Comparison of ENCODE assay signal across 17 cellular contexts in the genomic region with DNA sequence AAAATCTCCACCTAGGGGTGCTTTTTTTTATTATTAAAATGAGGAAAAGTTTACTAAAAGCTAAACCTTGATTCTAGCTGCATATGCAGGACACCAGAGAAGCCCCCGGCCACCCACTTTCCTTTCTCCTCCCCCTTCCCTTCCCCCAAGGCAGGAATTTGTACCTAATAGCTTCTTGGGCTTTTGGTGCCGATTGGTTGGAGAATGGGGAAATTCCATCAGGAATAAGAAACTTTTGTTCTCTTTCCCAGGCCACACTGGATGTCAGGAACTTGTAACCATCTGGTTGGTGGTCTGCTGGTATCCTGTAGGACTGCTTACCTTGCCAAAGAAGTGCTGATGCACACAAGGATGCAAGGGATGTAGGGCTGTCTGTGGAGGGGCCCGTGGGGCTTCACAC. TPM values are rescaled to one million over a fixed set of nuclear protein-coding genes. Genes with fewer than 3 reads are reported as not detected.
DNase-seq lines count a peak whose midpoint lies in the region; ATAC-seq, FAIRE-seq and TF ChIP-seq lines count a peak whose summit lies in the region.
"Had no signal": no experiment of that assay in that cellular context is flagged by ENCODE, and none has a peak within 500 bp of the region (broad histone marks: within the 10 kb centered on the region; RNA-seq: fewer than 3 reads in every experiment).

No MANE protein-coding gene starts in this region.

- no peaks in the 10 kb centered on the region for H3K27me3 ChIP-seq in HUES64 (ENCODE audit: insufficient read depth, low read length)
- H3K27me3 ChIP-seq in endothelial cell of umbilical vein (ENCODE audit: control insufficient read depth in 2 of 2, insufficient read depth in 2 of 2, low read length in 2 of 2): no peaks in the 10 kb centered on the region
- H3K27me3 ChIP-seq in mesenchymal stem cell (ENCODE audit: control insufficient read depth in 1 of 2, insufficient read depth in 1 of 2, low read length in 2 of 2): no peaks in the 10 kb centered on the region
- H3K27me3 ChIP-seq in trophoblast cell (ENCODE audit: insufficient read depth, low read length): no peaks in the 10 kb centered on the region
- H3K27me3 ChIP-seq in psoas muscle (ENCODE audit: insufficient read depth in 3 of 3, low read length in 2 of 3): no peaks in the 10 kb centered on the region
- H3K27me3 ChIP-seq: BLaER1 treated with 17β-estradiol and CSF1 and Interleukin-3, amounts not matched to agents 10 nM and 100 nM had no signal

- H4K8ac ChIP-seq in mesenchymal stem cell (ENCODE audit: low read length) (peak overlapping the region; percentile 45), trophoblast cell (ENCODE audit: low read depth, low read length) (peak overlapping the region; percentile 76)

- H3K27ac ChIP-seq in HUES64 (ENCODE audit: low read depth, low read length) (peak overlapping the region; percentile 15; the same call in 1 of the 2 replicates), endothelial cell of umbilical vein (ENCODE audit: insufficient read depth, low read depth, low read length) (peak overlapping the region; percentile 62), mesenchymal stem cell (ENCODE audit: low read length, poor library complexity, severe bottlenecking) (no peak overlapping the region), trophoblast cell (ENCODE audit: low read depth, low read length) (peak overlapping the region; percentile 44), psoas muscle (no peak overlapping the region), caudate nucleus (ENCODE audit: low read depth, low read length) (no peak overlapping the region)
- H3K27ac ChIP-seq: BLaER1 treated with 17β-estradiol and CSF1 and Interleukin-3, amounts not matched to agents 10 nM and 100 nM had no signal

- H2AK5ac ChIP-seq in mesenchymal stem cell (ENCODE audit: low read length, severe bottlenecking) (peak overlapping the region; percentile 32), trophoblast cell (ENCODE audit: low read length) (peak overlapping the region; percentile 76)

- no peak overlapping the region for H4K91ac ChIP-seq in mesenchymal stem cell (ENCODE audit: low read length)
- H4K91ac ChIP-seq in trophoblast cell (ENCODE audit: low read depth, low read length): peak overlapping the region; percentile 70

- H3K4ac ChIP-seq in mesenchymal stem cell (ENCODE audit: low read depth in 1 of 2, low read length in 2 of 2) (peak overlapping the region in 1 of 2 experiments; percentile 57), trophoblast cell (ENCODE audit: low read depth, low read length) (peak overlapping the region; percentile 19)

- no peaks in the 10 kb centered on the region for H3K9me1 ChIP-seq in endothelial cell of umbilical vein (replicated peaks; ENCODE audit: control insufficient read depth, extremely low read depth, insufficient read depth, low read length)

- WGBS in HUES64: 78% methylated on average over 3 of the region's 3 CpGs
- WGBS in mesenchymal stem cell: 69% methylated on average over 2 of the region's 3 CpGs
- WGBS in trophoblast cell (ENCODE audit: extremely low coverage, insufficient coverage, insufficient read length): no CpG with 5 or more reads among the region's 3 CpGs
- WGBS in psoas muscle, 3 donors: 42 to 53% (median 46%) methylated on average over 3 of the region's 3 CpGs

- H3K9ac ChIP-seq in HUES64 (ENCODE audit: low read depth, low read length): no peak overlapping the region
- no peak overlapping the region for H3K9ac ChIP-seq in endothelial cell of umbilical vein (replicated peaks; ENCODE audit: extremely low read depth, insufficient read depth, low read length)
- H3K9ac ChIP-seq in mesenchymal stem cell (ENCODE audit: low read length): no peak overlapping the region
- no peak overlapping the region for H3K9ac ChIP-seq in trophoblast cell (ENCODE audit: low read length)
- H3K9ac ChIP-seq: BLaER1 treated with 17β-estradiol and CSF1 and Interleukin-3, amounts not matched to agents 10 nM and 100 nM had no signal

- TF ChIP-seq CTCF in endothelial cell of umbilical vein (IDR thresholded peaks at IDR 0.05; ENCODE audit: extremely low read depth in 1 of 2, insufficient read depth in 1 of 2, low read depth in 1 of 2, low read length in 2 of 2) (no peak), psoas muscle (IDR thresholded peaks at IDR 0.05) (no peak)

- H3K4me3 Mint-ChIP-seq in activated CD4-positive, alpha-beta T cell treated with anti-CD3 and anti-CD28 coated beads for 36 hours: no peak overlapping the region
- H3K4me3 Mint-ChIP-seq: CD4-positive, CD25-positive, alpha-beta regulatory T cell; HFFc6; IgD-negative memory B cell had no signal

- H3K9me3 ChIP-seq in HUES64 (ENCODE audit: insufficient read depth, low read depth, low read length): no peaks in the 10 kb centered on the region
- H3K9me3 ChIP-seq in endothelial cell of umbilical vein (replicated peaks; ENCODE audit: control insufficient read depth, insufficient read depth, low read length): no peaks in the 10 kb centered on the region
- no peaks in the 10 kb centered on the region for H3K9me3 ChIP-seq in mesenchymal stem cell (ENCODE audit: control insufficient read depth, low read length)
- H3K9me3 ChIP-seq in trophoblast cell (ENCODE audit: insufficient read depth, low read depth, low read length): no peaks in the 10 kb centered on the region
- no peaks in the 10 kb centered on the region for H3K9me3 ChIP-seq in psoas muscle
- H3K9me3 ChIP-seq: BLaER1 treated with 17β-estradiol and CSF1 and Interleukin-3, amounts not matched to agents 10 nM and 100 nM; HAP-1 had no signal

- H3K18ac ChIP-seq in mesenchymal stem cell (ENCODE audit: low read depth in 1 of 2, low read length in 2 of 2) (peak overlapping the region; percentile 1 to 16), trophoblast cell (ENCODE audit: low read length) (no peak overlapping the region)

- BruUV-seq in endothelial cell of umbilical vein (replicated peaks; lab: Mats Ljungman, UMichigan): no TSS peak

- H2BK15ac ChIP-seq in mesenchymal stem cell (ENCODE audit: low read depth, poor library complexity, severe bottlenecking): peak overlapping the region; percentile 54

- H3K14ac ChIP-seq in mesenchymal stem cell (ENCODE audit: low read length in 2 of 2) (no peak overlapping the region), trophoblast cell (ENCODE audit: low read length) (peak overlapping the region; percentile 60)

- no peak for FAIRE-seq in endothelial cell of umbilical vein (lab: Jason Lieb, UNC)
- FAIRE-seq: GM18507, HTR-8/SVneo had no signal

- dilution Hi-C loops in endothelial cell of umbilical vein (cut with MboI; ENCODE audit: extremely low pct_ligation_motif_present, low sequenced_read_pairs): no loop called here

- H3K27ac Mint-ChIP-seq in activated CD4-positive, alpha-beta T cell treated with anti-CD3 and anti-CD28 coated beads for 36 hours: no peak overlapping the region
- H3K27ac Mint-ChIP-seq: HFFc6 had no signal

- no peak for TF ChIP-seq POLR2A in endothelial cell of umbilical vein (IDR thresholded peaks at IDR 0.05; ENCODE audit: low read depth, low read length)

- peak overlapping the region; percentile 64 for H4K12ac ChIP-seq in trophoblast cell (ENCODE audit: low read depth, low read length)

- H2AFZ ChIP-seq in endothelial cell of umbilical vein (ENCODE audit: low read depth, low read length) (no peak overlapping the region), mesenchymal stem cell (ENCODE audit: low read depth, low read length) (no peak overlapping the region), trophoblast cell (ENCODE audit: insufficient read depth, low read length, poor library complexity) (peak overlapping the region; percentile 10)

- no peak overlapping the region for H3K4me3 ChIP-seq in HUES64 (ENCODE audit: low read length)
- no peak overlapping the region for H3K4me3 ChIP-seq in endothelial cell of umbilical vein (replicated peaks in 1 of 3; ENCODE audit: insufficient read depth in 1 of 3, low read depth in 1 of 3, low read length in 3 of 3)
- H3K4me3 ChIP-seq in mesenchymal stem cell (ENCODE audit: insufficient read depth in 1 of 2, low read depth in 1 of 2, low read length in 2 of 2): no peak overlapping the region
- no peak overlapping the region for H3K4me3 ChIP-seq in trophoblast cell (ENCODE audit: low read depth, low read length)
- no peak overlapping the region for H3K4me3 ChIP-seq in psoas muscle
- H3K4me3 ChIP-seq: BLaER1 treated with 17β-estradiol and CSF1 and Interleukin-3, amounts not matched to agents 10 nM and 100 nM; HAP-1 had no signal

- H3K9me3 Mint-ChIP-seq in activated CD4-positive, alpha-beta T cell treated with anti-CD3 and anti-CD28 coated beads for 36 hours (ENCODE audit: low read depth): no peaks in the 10 kb centered on the region
- H3K9me3 Mint-ChIP-seq: HFFc6, IgD-negative memory B cell had no signal

- DNase-seq in endothelial cell of umbilical vein (ENCODE audit: low read depth, low spot score) (no peak), mesenchymal stem cell (no peak), trophoblast cell (no peak), psoas muscle (no peak), caudate nucleus (lab: John Stamatoyannopoulos, UW) (no peak)
- no peak for DNase-seq in stimulated activated naive CD8-positive, alpha-beta T cell treated with anti-CD3 and anti-CD28 coated beads, Interleukin-15, Interleukin-2, amounts not matched to agents 100 U/mL and 50 U/mL, for 24 hours
- DNase-seq in activated CD4-positive, alpha-beta T cell treated with anti-CD3 and anti-CD28 coated beads for 36 hours: no peak
- DNase-seq: ACHN; CD4-positive, CD25-positive, alpha-beta regulatory T cell; GOT3; HFFc6 had no signal

- CTCF ChIA-PET in endothelial cell of umbilical vein (lab: Charles Lee): interaction anchor here (3.8 to 7.9 kb wide), 3 partner anchors 18 to 682 kb away, joined by 68 to 217 read pairs (median 80); a partner anchor contains a TSS
- CTCF ChIA-PET in activated CD4-positive, alpha-beta T cell treated with anti-CD3 and anti-CD28 coated beads for 36 hours (lab: Charles Lee): interaction anchor here (1.2 kb wide), 1 partner anchor 10 kb away, joined by 3 read pairs; no protein-coding TSS in a partner anchor

- H2BK120ac ChIP-seq in mesenchymal stem cell (ENCODE audit: low read depth, low read length) (no peak overlapping the region), trophoblast cell (ENCODE audit: insufficient read depth, low read length, poor library complexity) (peak overlapping the region; percentile 44)

- H3K4me2 ChIP-seq in endothelial cell of umbilical vein (ENCODE audit: insufficient read depth, low read length) (no peak overlapping the region), mesenchymal stem cell (ENCODE audit: low read length, poor library complexity, severe bottlenecking) (no peak overlapping the region), trophoblast cell (ENCODE audit: low read length) (no peak overlapping the region)

- peaks cover 17% of the 10 kb centered on the region; the same call in 1 of the 2 replicates for H3K4me1 ChIP-seq in HUES64 (ENCODE audit: insufficient read depth, low read length)
- peaks cover 14% of the 10 kb centered on the region for H3K4me1 ChIP-seq in endothelial cell of umbilical vein (ENCODE audit: control insufficient read depth, extremely low read depth, insufficient read depth, low read length)
- H3K4me1 ChIP-seq in mesenchymal stem cell (ENCODE audit: control insufficient read depth, insufficient read depth, low read depth, low read length): peaks cover 6% of the 10 kb centered on the region
- peaks cover 6 to 8% of the 10 kb centered on the region in 2 experiments for H3K4me1 ChIP-seq in trophoblast cell (ENCODE audit: control insufficient read depth in 1 of 2, insufficient read depth in 2 of 2, low read length in 2 of 2)
- no peaks in the 10 kb centered on the region for H3K4me1 ChIP-seq in psoas muscle
- H3K4me1 ChIP-seq: HAP-1 had no signal

- intact Hi-C loops in endothelial cell of umbilical vein (cut with micrococcal nuclease) (loop anchor here (2.0 to 5.0 kb wide), 2 partner anchors 695 to 1150 kb away; no protein-coding TSS in a partner anchor), psoas muscle (cut with DNase I) (loop anchor here (5.0 to 10.0 kb wide), 3 partner anchors 108 to 630 kb away; no protein-coding TSS in a partner anchor)
- intact Hi-C loops in activated CD4-positive, alpha-beta T cell treated with anti-CD3 and anti-CD28 coated beads for 36 hours (cut with DNase I, micrococcal nuclease): loop anchor here in 1 of 2 experiments (10.0 kb wide), 1 partner anchor 618 kb away; no protein-coding TSS in a partner anchor

- H3K36me3 ChIP-seq in HUES64 (ENCODE audit: insufficient read depth, low read length) (no peaks in the 10 kb centered on the region), endothelial cell of umbilical vein (ENCODE audit: control insufficient read depth in 2 of 2, extremely low read depth in 1 of 2, insufficient read depth in 2 of 2, low read length in 2 of 2) (no peaks in the 10 kb centered on the region), mesenchymal stem cell (ENCODE audit: control insufficient read depth in 1 of 2, insufficient read depth in 2 of 2, low read depth in 1 of 2, low read length in 2 of 2) (no peaks in the 10 kb centered on the region), trophoblast cell (ENCODE audit: control insufficient read depth in 1 of 2, insufficient read depth in 2 of 2, low read length in 2 of 2) (no peaks in the 10 kb centered on the region), psoas muscle (ENCODE audit: insufficient read depth in 1 of 2, low read depth in 1 of 2) (no peaks in the 10 kb centered on the region)
- H3K36me3 ChIP-seq: BLaER1 treated with 17β-estradiol and CSF1 and Interleukin-3, amounts not matched to agents 10 nM and 100 nM; HAP-1 had no signal

- H2BK5ac ChIP-seq in mesenchymal stem cell (ENCODE audit: low read depth, low read length, poor library complexity, severe bottlenecking): no peak overlapping the region
- H2BK5ac ChIP-seq in trophoblast cell (ENCODE audit: low read depth, low read length, poor library complexity): peak overlapping the region; percentile 51

- H2BK12ac ChIP-seq in mesenchymal stem cell (ENCODE audit: low read length in 2 of 2): peak overlapping the region in 1 of 2 experiments; percentile 15
- peak overlapping the region; percentile 32 for H2BK12ac ChIP-seq in trophoblast cell (ENCODE audit: low read length)

- H4K20me1 ChIP-seq in endothelial cell of umbilical vein (replicated peaks; ENCODE audit: control insufficient read depth, extremely low read depth, insufficient read depth, low read length): no peaks in the 10 kb centered on the region
- H4K20me1 ChIP-seq: BLaER1 treated with 17β-estradiol and CSF1 and Interleukin-3, amounts not matched to agents 10 nM and 100 nM had no signal

- POLR2A ChIA-PET in endothelial cell of umbilical vein (lab: Charles Lee): no interaction called here
- POLR2A ChIA-PET in activated CD4-positive, alpha-beta T cell treated with anti-CD3 and anti-CD28 coated beads for 36 hours (lab: Charles Lee): no interaction called here

- H3K79me1 ChIP-seq in mesenchymal stem cell (replicated peaks; ENCODE audit: low read length, poor library complexity, severe bottlenecking) (no peaks in the 10 kb centered on the region), trophoblast cell (ENCODE audit: low read length) (peaks cover 10% of the 10 kb centered on the region)

- no peak for ATAC-seq in psoas muscle
- ATAC-seq in stimulated activated naive CD8-positive, alpha-beta T cell treated with anti-CD3 and anti-CD28 coated beads, Interleukin-15, Interleukin-2, amounts not matched to agents 100 U/mL and 50 U/mL, for 24 hours: no peak
- ATAC-seq in activated CD4-positive, alpha-beta T cell treated with anti-CD3 and anti-CD28 coated beads for 36 hours: no peak

- peaks cover 8% of the 10 kb centered on the region for H3K27me3 Mint-ChIP-seq in activated CD4-positive, alpha-beta T cell treated with anti-CD3 and anti-CD28 coated beads for 36 hours

- H3K23ac ChIP-seq in mesenchymal stem cell (ENCODE audit: low read length in 2 of 2): no peak overlapping the region
- H3K23ac ChIP-seq in trophoblast cell (ENCODE audit: low read length): no peak overlapping the region

- H3K4me1 Mint-ChIP-seq in activated CD4-positive, alpha-beta T cell treated with anti-CD3 and anti-CD28 coated beads for 36 hours: no peaks in the 10 kb centered on the region
- H3K4me1 Mint-ChIP-seq: CD4-positive, CD25-positive, alpha-beta regulatory T cell; IgD-negative memory B cell had no signal

- H3K36me3 Mint-ChIP-seq in activated CD4-positive, alpha-beta T cell treated with anti-CD3 and anti-CD28 coated beads for 36 hours (ENCODE audit: low read depth): no peaks in the 10 kb centered on the region
- H3K36me3 Mint-ChIP-seq: CD4-positive, CD25-positive, alpha-beta regulatory T cell; IgD-negative memory B cell had no signal

- H3K79me2 ChIP-seq in endothelial cell of umbilical vein (ENCODE audit: control insufficient read depth, insufficient read depth, low read length) (no peaks in the 10 kb centered on the region), trophoblast cell (ENCODE audit: control insufficient read depth, insufficient read depth, low read length, poor library complexity) (no peaks in the 10 kb centered on the region)

RNA-seq across cellular contexts. Expression of a gene that starts 16.7 kb away (rescaled TPM):
- polyA plus RNA-seq in HUES64 (2013, experiment 1 of 2): 4.8 TPM
- 5.2 TPM for polyA plus RNA-seq in HUES64 (2013, experiment 2 of 2)
- total RNA-seq in endothelial cell of umbilical vein (2.1 and 2.2 TPM in 2 replicates), psoas muscle (under 1 TPM; 0.09 to 0.63 (median 0.34) TPM)
- polyA plus RNA-seq in endothelial cell of umbilical vein (0.59 and 0.92 TPM in 2 replicates), psoas muscle (under 1 TPM; 0.41 to 0.89 (median 0.70) TPM)
- 0.59 and 0.79 TPM in 2 replicates for polyA plus RNA-seq in endothelial cell of umbilical vein (2011; cell fraction: cytosol; rRNA removed)
- 0.32 and 0.34 TPM in 2 replicates for polyA plus RNA-seq in endothelial cell of umbilical vein (2011; cell fraction: nucleus; rRNA removed)
- 6.6 and 8.0 TPM in 2 replicates for polyA plus RNA-seq in endothelial cell of umbilical vein (2012)
- polyA minus RNA-seq in endothelial cell of umbilical vein: 2.0 and 3.1 TPM in 2 replicates
- not detected for polyA minus RNA-seq in endothelial cell of umbilical vein (2011; cell fraction: cytosol; rRNA and poly(A)+ RNA removed)
- polyA minus RNA-seq in endothelial cell of umbilical vein (2011; cell fraction: nucleus; rRNA and poly(A)+ RNA removed): 0.96 and 1.0 TPM in 2 replicates
- 34.8 TPM for polyA plus RNA-seq in mesenchymal stem cell (2013, experiment 1 of 2)
- polyA plus RNA-seq in mesenchymal stem cell (2013, experiment 2 of 2): 36.3 TPM
- polyA plus RNA-seq in trophoblast cell (2013): 28.7 and 30.2 TPM in 2 replicates
- not detected for total RNA-seq in activated CD4-positive, alpha-beta T cell treated with anti-CD3 and anti-CD28 coated beads for 36 hours
- total RNA-seq: CD4-positive, CD25-positive, alpha-beta regulatory T cell; HFFc6 had no signal
- polyA plus RNA-seq: CD4-positive, CD25-positive, alpha-beta regulatory T cell; IgD-negative memory B cell had no signal

Comparison
In these comparisons a context has a peak if more than half of its experiments do, and no peak if none do; other contexts are left out.
1. H3K27ac ChIP-seq: peak in HUES64 (single experiment), endothelial cell of umbilical vein (single experiment) and trophoblast cell (single experiment); none in mesenchymal stem cell (single experiment), psoas muscle (single experiment) and caudate nucleus (single experiment).